Comparison of ENCODE assay signal across 31 cellular contexts in the genomic region with DNA sequence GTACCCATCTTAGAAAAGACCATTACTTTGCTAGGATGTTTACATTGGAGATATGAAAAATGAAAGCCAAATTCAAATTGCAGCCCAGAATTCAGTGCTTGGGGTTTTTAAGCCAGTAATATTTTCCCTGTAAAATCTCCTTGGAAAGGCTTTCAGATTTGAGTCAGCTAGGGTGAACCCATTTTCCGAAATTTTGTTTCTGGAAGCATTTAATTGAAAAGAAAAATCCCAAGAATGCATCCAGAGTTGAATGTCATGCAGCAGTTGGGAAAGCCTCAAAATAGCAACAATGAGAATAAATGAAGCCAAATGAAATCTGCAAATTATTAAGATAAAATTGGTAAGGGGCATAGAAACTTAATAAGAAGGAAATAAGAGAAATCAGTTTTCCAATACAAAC.
DNase-seq lines count a peak whose midpoint lies in the region; ATAC-seq, FAIRE-seq and TF ChIP-seq lines count a peak whose summit lies in the region.
"Had no signal": no experiment of that assay in that cellular context is flagged by ENCODE, and none has a peak within 500 bp of the region (broad histone marks: within the 10 kb centered on the region; RNA-seq: fewer than 3 reads in every experiment).

No MANE protein-coding gene starts in this region.

- H3K36me3 Mint-ChIP-seq in GM23338 (ENCODE audit: low read depth), result no peaks in the 10 kb centered on the region
- H3K36me3 Mint-ChIP-seq: activated naive CD4-positive, alpha-beta T cell treated with anti-CD3 and anti-CD28 coated beads, Interleukin-2, amount 10 ng/mL, durations not matched to agents 7 days and 5 days; natural killer cell treated with Interleukin-12 subunit alpha and Interleukin-12 subunit beta and Interleukin-15 and Interleukin-18, amount 100 ng/mL, for 72 hours had no signal

- ATAC-seq in GM23338, result no peak
- peak; percentile 70 for ATAC-seq in SK-N-SH treated with all-trans-retinoic acid at 6 μM for 48 hours
- ATAC-seq: K562; left ventricle myocardium superior; natural killer cell treated with Interleukin-12 subunit alpha and Interleukin-12 subunit beta and Interleukin-15 and Interleukin-18, amount 100 ng/mL, for 72 hours had no signal

- H3K27ac ChIP-seq in GM23338 (ENCODE audit: low read depth), result no peak overlapping the region
- H3K27ac ChIP-seq: esophagus squamous epithelium, SJCRH30 had no signal

- no peak overlapping the region for H3K4me3 ChIP-seq in GM23338
- no peak overlapping the region for H3K4me3 ChIP-seq in fibroblast of villous mesenchyme (ENCODE audit: low read depth, low read length)
- H3K4me3 ChIP-seq: esophagus squamous epithelium, K562, MG63, SJCRH30 had no signal

- no peaks in the 10 kb centered on the region for H3F3A ChIP-seq in GM23338 (replicated peaks; ENCODE audit: low read depth)

- H3K27me3 ChIP-seq in GM23338 (ENCODE audit: insufficient read depth), result no peaks in the 10 kb centered on the region
- H3K27me3 ChIP-seq: esophagus squamous epithelium, MG63, SJCRH30 had no signal

- H3K4me1 Mint-ChIP-seq in GM23338, result peaks cover 3% of the 10 kb centered on the region; the same call in 2 of the 3 replicates
- H3K4me1 Mint-ChIP-seq: activated naive CD4-positive, alpha-beta T cell treated with anti-CD3 and anti-CD28 coated beads, Interleukin-2, amount 10 ng/mL, durations not matched to agents 7 days and 5 days; endodermal cell had no signal

- H3K4me1 ChIP-seq in GM23338 (ENCODE audit: insufficient read depth), result peaks cover 11% of the 10 kb centered on the region; the same call in 1 of the 2 replicates
- H3K4me1 ChIP-seq: esophagus squamous epithelium, SJCRH30 had no signal

- no peak for TF ChIP-seq CTCF in GM23338 (conservative IDR thresholded peaks at IDR 0.05; ENCODE audit: low read depth in 2 of 2)
- TF ChIP-seq CTCF in fibroblast of villous mesenchyme (IDR thresholded peaks at IDR 0.05; ENCODE audit: insufficient read depth, low read depth, low read length), result no peak

- 0 out of 2 replicates have a peak overlapping the region, but pooled peaks have one; percentile 7 for H3K27ac Mint-ChIP-seq in GM23338
- H3K27ac Mint-ChIP-seq: activated naive CD4-positive, alpha-beta T cell treated with anti-CD3 and anti-CD28 coated beads, Interleukin-2, amount 10 ng/mL, durations not matched to agents 7 days and 5 days; activated T-helper 1 cell treated with anti-CD3 and anti-CD28 coated beads, Interleukin-12 subunit alpha, Interleukin-12 subunit beta, Interleukin-2, Interleukin-4 antibody, amounts not matched to agents 30 ng/mL and 10 ng/mL and 1 ng/mL, durations not matched to agents 14 hours and 24 hours and 36 hours; dendritic cell treated with granulocyte-macrophage colony-stimulating factor and Interleukin-4, amounts not matched to agents 40 ng/mL and 50 ng/mL, for 4 days; endodermal cell; natural killer cell treated with Interleukin-12 subunit alpha and Interleukin-12 subunit beta and Interleukin-15 and Interleukin-18, amount 100 ng/mL, for 72 hours had no signal

- no peaks in the 10 kb centered on the region for H3K27me3 Mint-ChIP-seq in GM23338 (ENCODE audit: insufficient read depth, low read depth, poor library complexity)
- H3K27me3 Mint-ChIP-seq: activated naive CD4-positive, alpha-beta T cell treated with anti-CD3 and anti-CD28 coated beads, Interleukin-2, amount 10 ng/mL, durations not matched to agents 7 days and 5 days; dendritic cell treated with granulocyte-macrophage colony-stimulating factor and Interleukin-4, amounts not matched to agents 40 ng/mL and 50 ng/mL, for 4 days had no signal

- H3K4me3 Mint-ChIP-seq in GM23338, result no peak overlapping the region
- H3K4me3 Mint-ChIP-seq: activated naive CD4-positive, alpha-beta T cell treated with anti-CD3 and anti-CD28 coated beads, Interleukin-2, amount 10 ng/mL, durations not matched to agents 7 days and 5 days; activated T-helper 1 cell treated with anti-CD3 and anti-CD28 coated beads, Interleukin-12 subunit alpha, Interleukin-12 subunit beta, Interleukin-2, Interleukin-4 antibody, amounts not matched to agents 30 ng/mL and 10 ng/mL and 1 ng/mL, durations not matched to agents 14 hours and 24 hours and 36 hours; dendritic cell treated with granulocyte-macrophage colony-stimulating factor and Interleukin-4, amounts not matched to agents 40 ng/mL and 50 ng/mL, for 4 days; endodermal cell; natural killer cell treated with Interleukin-12 subunit alpha and Interleukin-12 subunit beta and Interleukin-15 and Interleukin-18, amount 100 ng/mL, for 72 hours had no signal

- 0 out of 2 replicates have a peak, but pooled peaks cover 1% of the 10 kb centered on the region for H3K9me2 ChIP-seq in GM23338 (ENCODE audit: insufficient read depth)

- H3K4me2 ChIP-seq in GM23338, result no peak overlapping the region

- H3K9me3 Mint-ChIP-seq in GM23338, result no peaks in the 10 kb centered on the region
- H3K9me3 Mint-ChIP-seq: activated naive CD4-positive, alpha-beta T cell treated with anti-CD3 and anti-CD28 coated beads, Interleukin-2, amount 10 ng/mL, durations not matched to agents 7 days and 5 days; activated T-helper 1 cell treated with anti-CD3 and anti-CD28 coated beads, Interleukin-12 subunit alpha, Interleukin-12 subunit beta, Interleukin-2, Interleukin-4 antibody, amounts not matched to agents 30 ng/mL and 10 ng/mL and 1 ng/mL, durations not matched to agents 14 hours and 24 hours and 36 hours; dendritic cell treated with granulocyte-macrophage colony-stimulating factor and Interleukin-4, amounts not matched to agents 40 ng/mL and 50 ng/mL, for 4 days; endodermal cell; natural killer cell treated with Interleukin-12 subunit alpha and Interleukin-12 subunit beta and Interleukin-15 and Interleukin-18, amount 100 ng/mL, for 72 hours had no signal

- no peaks in the 10 kb centered on the region for H4K20me1 ChIP-seq in GM23338 (replicated peaks; ENCODE audit: insufficient read depth)

- no peaks in the 10 kb centered on the region for H3K36me3 ChIP-seq in GM23338 (ENCODE audit: insufficient read depth)
- H3K36me3 ChIP-seq: esophagus squamous epithelium, SJCRH30 had no signal

- no peak overlapping the region for H2AFZ ChIP-seq in GM23338

- FAIRE-seq in RCC 7860 (lab: Jason Lieb, UNC), result no peak
- FAIRE-seq: GM12892, H1, islet of Langerhans, K562 had no signal

- DNase-seq in AG08395 (ENCODE audit: low spot score) (peak; percentile 38), GM23338 (ENCODE audit: low spot score) (peak; percentile 7), fibroblast of villous mesenchyme (ENCODE audit: low read depth) (peak; percentile 11), RCC 7860 (ENCODE audit: low spot score) (no peak), NCI-H1105 treated with DMSO at 0.1 percent for 48 hours (lab: John Stamatoyannopoulos, UW) (no peak), COLO668 (lab: John Stamatoyannopoulos, UW; ENCODE audit: unreplicated experiment) (no peak)
- no peak for DNase-seq in activated T-cell treated with anti-CD3 and anti-CD28 coated beads, Interleukin-2, amount 50 U/mL, for 1 hour
- DNase-seq: activated CD4-positive, alpha-beta T cell treated with anti-CD3 and anti-CD28 coated beads, Interleukin-2, amount 50 U/mL, for 4 hours; activated CD4-positive, CD25-positive, alpha-beta regulatory T cell; activated naive CD4-positive, alpha-beta T cell treated with anti-CD3 and anti-CD28 coated beads, Interleukin-2, amount 10 ng/mL, durations not matched to agents 7 days and 5 days; C1 segment of cervical spinal cord; endodermal cell; esophagus squamous epithelium; glutamatergic neuron; left ventricle myocardium superior; MG63; NCI-H1417; NCI-H2081; NCI-H345; NCI-H748 treated with DMSO at 0.1 percent for 48 hours; retina; SJCRH30; stimulated activated CD4-positive, alpha-beta T cell treated with anti-CD3 and anti-CD28 coated beads, Interleukin-2, amount 100 ng/mL, for 48 hours had no signal

- no peaks in the 10 kb centered on the region for H3K79me2 ChIP-seq in GM23338 (replicated peaks; ENCODE audit: insufficient read depth)

TF ChIP-seq in SK-N-SH treated with all-trans-retinoic acid at 6 μM for 48 hours, 23 proteins besides CTCF, POLR2A, EP300 and RAD21:
- TF ChIP-seq ARNTL (CRISPR knock-in tag; IDR thresholded peaks at IDR 0.05; ENCODE audit: borderline replicate concordance, low read depth) (no peak), ISL1 (CRISPR knock-in tag; IDR thresholded peaks at IDR 0.05) (peak; percentile 51)

Comparison
In these comparisons a context has a peak if more than half of its experiments do, and no peak if none do; other contexts are left out.
1. DNase-seq: peak in AG08395 (single experiment), GM23338 (single experiment) and fibroblast of villous mesenchyme (single experiment); none in RCC 7860 (single experiment), NCI-H1105 treated with DMSO at 0.1 percent for 48 hours (single experiment), activated T-cell treated with anti-CD3 and anti-CD28 coated beads, Interleukin-2, amount 50 U/mL, for 1 hour (single experiment) and COLO668 (single experiment).